ENCODE assay signal across 8 cellular contexts in genomic region chr14:21525571-21525970, GRCh38. TPM values are rescaled to one million over a fixed set of nuclear protein-coding genes. Genes with fewer than 3 reads are reported as not detected.
DNase-seq lines count a peak whose midpoint lies in the region; ATAC-seq and TF ChIP-seq lines count a peak whose summit lies in the region.

No MANE protein-coding gene starts in this region.

- peak overlapping the region; percentile 94 for H2AFZ ChIP-seq in DND-41 (ENCODE audit: low read depth, low read length)

- peaks cover 4 to 10% of the 10 kb centered on the region in 2 donors for H3K4me1 Mint-ChIP-seq in effector memory CD8-positive, alpha-beta T cell (ENCODE audit: low read depth in 2 of 2)
- H3K4me1 Mint-ChIP-seq in naive thymus-derived CD8-positive, alpha-beta T cell, result peaks cover 9 to 35% (median 19%) of the 10 kb centered on the region in 4 donors

- H4K20me1 ChIP-seq in DND-41 (ENCODE audit: insufficient read depth, low read length), result no peaks in the 10 kb centered on the region

- H3K27me3 Mint-ChIP-seq in effector memory CD8-positive, alpha-beta T cell, result no peaks in the 10 kb centered on the region
- H3K27me3 Mint-ChIP-seq in naive thymus-derived CD8-positive, alpha-beta T cell, result peaks cover 0 to 2% (median 0%) of the 10 kb centered on the region in 5 donors

- no peak for ATAC-seq in DND-41 (ENCODE audit: insufficient read depth, low read depth)
- ATAC-seq in effector memory CD8-positive, alpha-beta T cell (replicated peaks), result no peak
- no peak for ATAC-seq in naive thymus-derived CD8-positive, alpha-beta T cell
- no peak for ATAC-seq in HG03521 (IDR thresholded peaks at IDR 0.05; ENCODE audit: unreplicated experiment)
- no peak for ATAC-seq in GM19035 (IDR thresholded peaks at IDR 0.05; ENCODE audit: unreplicated experiment)
- no peak for ATAC-seq in HG02840 (IDR thresholded peaks at IDR 0.05; ENCODE audit: low FRiP score, unreplicated experiment)

- no peak for TF ChIP-seq CTCF in DND-41 (IDR thresholded peaks at IDR 0.05; ENCODE audit: borderline replicate concordance, extremely low read depth, low read length, poor library complexity, severe bottlenecking)

- POLR2A ChIA-PET in naive thymus-derived CD8-positive, alpha-beta T cell (lab: Charles Lee), result interaction anchor here (0.7 to 4.8 kb wide), 9 partner anchors 8 to 1481 kb away, joined by 3 to 46 read pairs (median 5); partner anchors contain the start of genes CHD8, METTL3, RAB2B and TOX4

- no peaks in the 10 kb centered on the region for H3K36me3 Mint-ChIP-seq in effector memory CD8-positive, alpha-beta T cell (ENCODE audit: insufficient read depth)
- H3K36me3 Mint-ChIP-seq in naive thymus-derived CD8-positive, alpha-beta T cell, result no peaks in the 10 kb centered on the region

- H3K9ac ChIP-seq in DND-41 (ENCODE audit: low read depth, low read length), result peak overlapping the region; percentile 75

- H3K4me2 ChIP-seq in DND-41 (ENCODE audit: insufficient read depth, low read length), result peak overlapping the region; percentile 82

- H3K36me3 ChIP-seq in DND-41 (ENCODE audit: insufficient read depth, low read length), result peaks cover 8% of the 10 kb centered on the region

- peak overlapping the region; percentile 69 to 88; a peak in 3 of 4 replicates for H3K4me3 ChIP-seq in DND-41 (ENCODE audit: low read depth in 1 of 2, low read length in 2 of 2)

- H3K4me3 Mint-ChIP-seq in effector memory CD8-positive, alpha-beta T cell, result peak overlapping the region; percentile 69 to 90
- peak overlapping the region; percentile 77 to 96 (median 88) for H3K4me3 Mint-ChIP-seq in naive thymus-derived CD8-positive, alpha-beta T cell

- peaks cover 5% of the 10 kb centered on the region for H3K79me2 ChIP-seq in DND-41 (ENCODE audit: insufficient read depth, low read length)

- peak overlapping the region in 1 of 2 donors; percentile 3 for H3K27ac Mint-ChIP-seq in effector memory CD8-positive, alpha-beta T cell
- peak overlapping the region; percentile 47 to 94 (median 81) for H3K27ac Mint-ChIP-seq in naive thymus-derived CD8-positive, alpha-beta T cell

- peaks cover 16% of the 10 kb centered on the region for H3K4me1 ChIP-seq in DND-41 (ENCODE audit: insufficient read depth, low read length)

- H3K27me3 ChIP-seq in DND-41 (ENCODE audit: insufficient read depth, low read length, poor library complexity), result no peaks in the 10 kb centered on the region

- H3K9me3 ChIP-seq in DND-41 (ENCODE audit: insufficient read depth, low read length, severe bottlenecking), result no peaks in the 10 kb centered on the region

- no peaks in the 10 kb centered on the region for H3K9me3 Mint-ChIP-seq in effector memory CD8-positive, alpha-beta T cell
- no peaks in the 10 kb centered on the region for H3K9me3 Mint-ChIP-seq in naive thymus-derived CD8-positive, alpha-beta T cell

- H3K27ac ChIP-seq in DND-41 (ENCODE audit: low read length), result peak overlapping the region; percentile 74; the same call in 1 of the 2 replicates

- DNase-seq in DND-41 (peak; percentile 16), NCI-H748 (lab: John Stamatoyannopoulos, UW; ENCODE audit: unreplicated experiment) (peak; percentile 53)
- no peak for DNase-seq in effector memory CD8-positive, alpha-beta T cell
- no peak for DNase-seq in naive thymus-derived CD8-positive, alpha-beta T cell
- no peak for DNase-seq in activated CD4-positive, alpha-beta T cell treated with anti-CD3 and anti-CD28 coated beads, Interleukin-2, amount 50 U/mL, for 4 hours

RNA-seq across cellular contexts. Expression of gene SALL2, which starts 0.6 kb away (rescaled TPM):
- 1 to 10 TPM; 6.2 to 6.7 TPM for total RNA-seq in naive thymus-derived CD8-positive, alpha-beta T cell
- 1 to 10 TPM; 2.5 to 3.8 (median 2.5) TPM for polyA plus RNA-seq in naive thymus-derived CD8-positive, alpha-beta T cell

RNA-seq across cellular contexts. Expression of gene METTL3, which starts 14.4 kb away (rescaled TPM):
- 100 to 1,000 TPM; 113 to 116 TPM for total RNA-seq in naive thymus-derived CD8-positive, alpha-beta T cell
- polyA plus RNA-seq in naive thymus-derived CD8-positive, alpha-beta T cell, result 10 to 100 TPM; 12.4 to 24.5 (median 20.5) TPM

RNA-seq across cellular contexts. Expression of gene TOX4, which starts 48.6 kb away (rescaled TPM):
- total RNA-seq in naive thymus-derived CD8-positive, alpha-beta T cell, result 10 to 100 TPM; 86.2 to 90.2 TPM
- polyA plus RNA-seq in naive thymus-derived CD8-positive, alpha-beta T cell, result 10 to 100 TPM; 68.6 to 87.5 (median 75.8) TPM

RNA-seq across cellular contexts. Expression of gene RAB2B, which starts 48.8 kb away (rescaled TPM):
- total RNA-seq in naive thymus-derived CD8-positive, alpha-beta T cell, result 10 to 100 TPM; 28.5 to 29.2 TPM
- 10 to 100 TPM in 1 of 3 donors, 1 to 10 TPM in 2; 8.7 to 11.0 (median 9.9) TPM for polyA plus RNA-seq in naive thymus-derived CD8-positive, alpha-beta T cell

RNA-seq across cellular contexts. Expression of gene OR10G3, which starts 54.3 kb away (rescaled TPM):
- not detected for total RNA-seq in naive thymus-derived CD8-positive, alpha-beta T cell
- polyA plus RNA-seq in naive thymus-derived CD8-positive, alpha-beta T cell, result not detected

Comparison
In these comparisons a context has a peak if more than half of its experiments do, and no peak if none do; other contexts are left out.
1. DNase-seq: peak in DND-41 (single experiment) and NCI-H748 (single experiment); none in effector memory CD8-positive, alpha-beta T cell (0 of 3), naive thymus-derived CD8-positive, alpha-beta T cell (0 of 10) and activated CD4-positive, alpha-beta T cell treated with anti-CD3 and anti-CD28 coated beads, Interleukin-2, amount 50 U/mL, for 4 hours (0 of 2).